ENCODE assay signal across 8 cellular contexts in the genomic region with DNA sequence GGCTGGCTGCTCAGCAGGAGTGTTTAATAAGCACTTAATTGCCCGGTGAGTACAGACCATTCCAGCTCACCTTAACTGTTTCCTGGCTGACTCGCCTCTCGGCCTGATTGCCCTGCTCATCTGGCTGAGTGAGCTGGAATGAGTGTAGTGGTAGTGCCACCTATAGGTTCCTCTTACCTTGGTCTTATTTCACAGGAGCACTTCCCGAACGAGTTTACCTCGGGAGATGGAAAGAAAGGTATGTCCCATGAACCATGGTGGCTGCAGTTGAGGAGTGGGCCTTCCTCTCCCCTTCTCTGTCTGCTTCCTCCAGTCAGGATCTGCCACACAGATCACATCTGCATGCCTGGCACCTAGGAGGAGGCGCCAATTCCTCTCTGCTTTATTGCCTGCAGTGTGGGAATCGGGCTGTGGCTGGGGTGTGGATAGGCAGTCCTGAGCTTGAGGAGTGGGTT.
DNase-seq lines count a peak whose midpoint lies in the region; ATAC-seq and TF ChIP-seq lines count a peak whose summit lies in the region.

No MANE protein-coding gene starts in this region.

- in situ Hi-C loops in astrocyte of the spinal cord (cut with HindIII; ENCODE audit: low sequenced_read_pairs): no loop called here

- peak; percentile 58 to 63 for ATAC-seq in activated CD4-positive, CD25-positive, alpha-beta regulatory T cell treated with anti-CD3 and anti-CD28 coated beads, Interleukin-2, amount 50 U/mL, for 24 hours
- ATAC-seq in stimulated activated naive CD8-positive, alpha-beta T cell treated with anti-CD3 and anti-CD28 coated beads, Interleukin-15, Interleukin-2, amounts not matched to agents 100 U/mL and 50 U/mL, for 24 hours: peak; percentile 63
- no peak for ATAC-seq in GM19397 (IDR thresholded peaks at IDR 0.05; ENCODE audit: unreplicated experiment)

- no peak for DNase-seq in activated CD4-positive, CD25-positive, alpha-beta regulatory T cell (lab: John Stamatoyannopoulos, UW)
- DNase-seq in NAMALWA (ENCODE audit: low spot score) (peak; percentile 74), SHP77 (lab: John Stamatoyannopoulos, UW) (peak; percentile 63 to 67), astrocyte of the spinal cord (ENCODE audit: low read depth, low spot score) (peak; percentile 64), kidney tubule cell (ENCODE audit: low spot score) (peak; percentile 89)
- peak; percentile 43 for DNase-seq in stimulated activated naive CD8-positive, alpha-beta T cell treated with anti-CD3 and anti-CD28 coated beads, Interleukin-15, Interleukin-2, amounts not matched to agents 100 U/mL and 50 U/mL, for 24 hours

- TF ChIP-seq CTCF in astrocyte of the spinal cord (IDR thresholded peaks at IDR 0.05; ENCODE audit: low read depth, low read length): peak; percentile 57

- H3K4me3 ChIP-seq in astrocyte of the spinal cord (ENCODE audit: low read depth, low read length): no peak overlapping the region

Comparison
In these comparisons a context has a peak if more than half of its experiments do, and no peak if none do; other contexts are left out.
1. DNase-seq: peak in NAMALWA (single experiment), SHP77 (2 of 2), astrocyte of the spinal cord (single experiment), kidney tubule cell (single experiment) and stimulated activated naive CD8-positive, alpha-beta T cell treated with anti-CD3 and anti-CD28 coated beads, Interleukin-15, Interleukin-2, amounts not matched to agents 100 U/mL and 50 U/mL, for 24 hours (single experiment); none in activated CD4-positive, CD25-positive, alpha-beta regulatory T cell (0 of 4).